ENCODE assay signal across 8 cellular contexts in genomic region chr1:53015508-53015860, GRCh38. TPM values are rescaled to one million over a fixed set of nuclear protein-coding genes. Genes with fewer than 3 reads are reported as not detected.
A peak's percentile ranks its signal among the peaks of the same experiment; 100 is the strongest.
DNase-seq lines count a peak whose midpoint lies in the region; ATAC-seq and TF ChIP-seq lines count a peak whose summit lies in the region.

No MANE protein-coding gene starts in this region.

- DNase-seq in activated naive CD4-positive, alpha-beta T cell treated with anti-CD3 and anti-CD28 coated beads for 36 hours = no peak
- DNase-seq in activated naive CD4-positive, alpha-beta T cell treated with Interleukin-2 at 50 U/mL for 16 hours = no peak
- DNase-seq in ascending aorta (ENCODE audit: low spot score in 2 of 2) (no peak), lower leg skin (ENCODE audit: low spot score in 2 of 2) (no peak), tibial nerve (ENCODE audit: low spot score in 2 of 2) (no peak), GM19238 (ENCODE audit: insufficient read length, low spot score) (no peak), dermis blood vessel endothelial cell (no peak)

- no peak for TF ChIP-seq CTCF in ascending aorta (IDR thresholded peaks at IDR 0.05)
- no peak for TF ChIP-seq CTCF in lower leg skin (IDR thresholded peaks at IDR 0.05)
- TF ChIP-seq CTCF in tibial nerve (IDR thresholded peaks at IDR 0.05) = no peak

- H3K4me1 Mint-ChIP-seq in activated naive CD4-positive, alpha-beta T cell treated with anti-CD3 and anti-CD28 coated beads for 36 hours (ENCODE audit: low read depth) = peaks cover 20% of the 10 kb centered on the region

- CTCF ChIA-PET in activated naive CD4-positive, alpha-beta T cell treated with anti-CD3 and anti-CD28 coated beads for 36 hours (lab: Charles Lee) = no interaction called here

- H3K4me3 ChIP-seq in ascending aorta (peak overlapping the region; percentile 50 to 68), lower leg skin (ENCODE audit: low read depth, poor library complexity, severe bottlenecking) (peak overlapping the region; percentile 24), tibial nerve (peak overlapping the region; percentile 36 to 58 (median 52))

- H3K9me3 ChIP-seq in ascending aorta (no peaks in the 10 kb centered on the region), tibial nerve (no peaks in the 10 kb centered on the region)

- no peak for ATAC-seq in GM18907 (IDR thresholded peaks at IDR 0.05; ENCODE audit: unreplicated experiment)

- no peak for TF ChIP-seq EP300 in tibial nerve (IDR thresholded peaks at IDR 0.05)

- H3K9me3 Mint-ChIP-seq in activated naive CD4-positive, alpha-beta T cell treated with anti-CD3 and anti-CD28 coated beads for 36 hours = no peaks in the 10 kb centered on the region

- H3K27me3 ChIP-seq in ascending aorta (no peaks in the 10 kb centered on the region), tibial nerve (no peaks in the 10 kb centered on the region)

- peak overlapping the region; percentile 78 for H3K4me3 Mint-ChIP-seq in activated naive CD4-positive, alpha-beta T cell treated with anti-CD3 and anti-CD28 coated beads for 36 hours

- peaks cover 8% of the 10 kb centered on the region for H3K36me3 Mint-ChIP-seq in activated naive CD4-positive, alpha-beta T cell treated with anti-CD3 and anti-CD28 coated beads for 36 hours (ENCODE audit: low read depth)

- H3K27me3 Mint-ChIP-seq in activated naive CD4-positive, alpha-beta T cell treated with anti-CD3 and anti-CD28 coated beads for 36 hours (ENCODE audit: low read depth) = no peaks in the 10 kb centered on the region

- TF ChIP-seq POLR2A in lower leg skin (IDR thresholded peaks at IDR 0.05) (no peak), tibial nerve (IDR thresholded peaks at IDR 0.05) (no peak)

- H3K27ac ChIP-seq in ascending aorta = no peak overlapping the region
- H3K27ac ChIP-seq in tibial nerve = peak overlapping the region in 2 of 4 donors; percentile 60 to 67

- 15 to 26% methylated on average over 3 of the region's 3 CpGs for WGBS in lower leg skin, 2 donors
- 13 to 20% methylated on average over 3 of the region's 3 CpGs for WGBS in tibial nerve, 2 donors

- H3K4me1 ChIP-seq in ascending aorta = peaks cover 0 to 5% of the 10 kb centered on the region in 2 donors
- H3K4me1 ChIP-seq in tibial nerve = peaks cover 0 to 32% (median 5%) of the 10 kb centered on the region in 4 donors

- peaks cover 2 to 7% of the 10 kb centered on the region in 2 donors for H3K36me3 ChIP-seq in ascending aorta
- peaks cover 0 to 14% (median 0%) of the 10 kb centered on the region in 3 donors for H3K36me3 ChIP-seq in tibial nerve

- H3K27ac Mint-ChIP-seq in activated naive CD4-positive, alpha-beta T cell treated with anti-CD3 and anti-CD28 coated beads for 36 hours = peak overlapping the region; percentile 54

- intact Hi-C loops in activated naive CD4-positive, alpha-beta T cell treated with anti-CD3 and anti-CD28 coated beads for 36 hours (cut with micrococcal nuclease) = loop anchor here (1.0 to 10.0 kb wide), 4 partner anchors 9 to 611 kb away; partner anchors contain the start of genes CPT2, ORC1 and PRPF38A
- intact Hi-C loops in ascending aorta (cut with DNase I) (loop anchor here (10.0 kb wide), 1 partner anchor 169 kb away; no protein-coding TSS in a partner anchor), lower leg skin (cut with DNase I; ENCODE audit: low total_unique reads) (loop anchor here (10.0 kb wide), 1 partner anchor 49 kb away; the partner anchor contains the start of gene PODN)

RNA-seq across cellular contexts. Expression of gene PODN, which starts 46.5 kb away (rescaled TPM):
- not detected for total RNA-seq in activated naive CD4-positive, alpha-beta T cell treated with anti-CD3 and anti-CD28 coated beads for 36 hours
- total RNA-seq in ascending aorta = 245 TPM
- 10 to 100 TPM; 11.3 to 58.8 (median 14.4) TPM for total RNA-seq in lower leg skin
- total RNA-seq in tibial nerve = 1,000 to 10,000 TPM in 1 of 4 donors, 100 to 1,000 TPM in 3; 209 to 1,182 (median 700) TPM
- total RNA-seq in dermis blood vessel endothelial cell = not detected in 2 replicates

Comparison
In these comparisons a context has a peak if more than half of its experiments do, and no peak if none do; other contexts are left out.
1. RNA of gene PODN, which starts 46.5 kb away (total RNA-seq): 209 to 1,182 TPM in tibial nerve, 245 TPM in ascending aorta (single experiment) and 11.3 to 58.8 TPM in lower leg skin; not detected in activated naive CD4-positive, alpha-beta T cell treated with anti-CD3 and anti-CD28 coated beads for 36 hours and not detected in dermis blood vessel endothelial cell; every median in the first group is over 10 times any median in the second.
2. Peak in every context shown above with its lines, with median percentiles within 50 percentile points of each other: H3K4me3 ChIP-seq.